Comparison of ENCODE assay signal across 7 cellular contexts in genomic region chr4:87012954-87013308, GRCh38.
DNase-seq lines count a peak whose midpoint lies in the region; ATAC-seq, FAIRE-seq and TF ChIP-seq lines count a peak whose summit lies in the region.
"Not testable (repeated sequence)": the region's sequence is repeated elsewhere in the genome, so short reads cannot be mapped to it uniquely, and the experiment has no call there.

No MANE protein-coding gene starts in this region.

- H3K4me2 ChIP-seq in OCI-LY3 (ENCODE audit: low read length) (peak overlapping the region; percentile 48), HepG2 (ENCODE audit: low read depth, low read length) (peak overlapping the region; percentile 56)

- not testable (repeated sequence) for H3K9me3 Mint-ChIP-seq in Calu3 (ENCODE audit: low read depth, unreplicated experiment); endothelial cell (ENCODE audit: unreplicated experiment); osteocyte (ENCODE audit: unreplicated experiment)

- not testable (repeated sequence) for DNase-seq in Calu3; adrenal gland; endothelial cell (ENCODE audit: low spot score); HepG2 (ENCODE audit: low spot score); osteocyte (ENCODE audit: extremely low spot score, unreplicated experiment)

- H3K9ac ChIP-seq in OCI-LY3 (ENCODE audit: low read length); HepG2 (ENCODE audit: insufficient read depth, low read depth, low read length); subcutaneous abdominal adipose tissue (ENCODE audit: low read length in 5 of 5): not testable (repeated sequence)

- not testable (repeated sequence) for H3K27ac ChIP-seq in OCI-LY3 (ENCODE audit: low read length)
- H3K27ac ChIP-seq in adrenal gland (peak overlapping the region in 3 of 5 donors; percentile 65 to 85 (median 80)), HepG2 (ENCODE audit: extremely low read length, insufficient read depth, low read length) (peak overlapping the region; percentile 39), subcutaneous abdominal adipose tissue (ENCODE audit: low read depth, low read length) (peak overlapping the region; percentile 94)

- not testable (repeated sequence) for TF ChIP-seq EP300 in HepG2 (IDR thresholded peaks at IDR 0.05; ENCODE audit: low read depth in 2 of 2, low read length in 2 of 2); HepG2 (CRISPR knock-in tag; IDR thresholded peaks at IDR 0.05; ENCODE audit: borderline replicate concordance)

- H3K4me1 ChIP-seq in OCI-LY3 (ENCODE audit: low read length) (peaks cover 57% of the 10 kb centered on the region), adrenal gland (replicated peaks in 1 of 2) (peaks cover 63 to 95% of the 10 kb centered on the region in 2 donors), HepG2 (ENCODE audit: insufficient read depth, low read length) (peaks cover 84% of the 10 kb centered on the region), subcutaneous abdominal adipose tissue (ENCODE audit: control insufficient read depth in 5 of 5, insufficient read depth in 5 of 5, low read length in 5 of 5) (peaks cover 7 to 68% (median 63%) of the 10 kb centered on the region in 5 donors)

- H4K20me1 ChIP-seq in OCI-LY3 (ENCODE audit: insufficient read depth, low read length), result peaks cover 64% of the 10 kb centered on the region
- peaks cover 51% of the 10 kb centered on the region for H4K20me1 ChIP-seq in HepG2 (ENCODE audit: insufficient read depth, low read length)

- H3K4me3 Mint-ChIP-seq in Calu3 (ENCODE audit: low read depth, unreplicated experiment), result peak overlapping the region; percentile 36
- H3K4me3 Mint-ChIP-seq in endothelial cell (ENCODE audit: unreplicated experiment), result not testable (repeated sequence)
- H3K4me3 Mint-ChIP-seq in osteocyte (ENCODE audit: unreplicated experiment), result peak overlapping the region; percentile 10

- H3K9me3 ChIP-seq in OCI-LY3 (ENCODE audit: insufficient read depth, low read length); adrenal gland (replicated peaks in 1 of 3); HepG2 (ENCODE audit: low read length); subcutaneous abdominal adipose tissue (ENCODE audit: control insufficient read depth in 5 of 5, low read length in 5 of 5): not testable (repeated sequence)

- not testable (repeated sequence) for TF ChIP-seq POLR2A in adrenal gland (IDR thresholded peaks at IDR 0.05); HepG2 (IDR thresholded peaks at IDR 0.05; ENCODE audit: insufficient read depth in 1 of 2, low read depth in 2 of 2, low read length in 2 of 2)

- H3K79me2 ChIP-seq in OCI-LY3 (ENCODE audit: low read length) (peaks cover 96% of the 10 kb centered on the region), HepG2 (ENCODE audit: insufficient read depth, low read length) (peaks cover 94% of the 10 kb centered on the region)

- H3K4me1 Mint-ChIP-seq in Calu3 (ENCODE audit: low read depth, unreplicated experiment), result peaks cover 27% of the 10 kb centered on the region
- peaks cover 81% of the 10 kb centered on the region for H3K4me1 Mint-ChIP-seq in endothelial cell (ENCODE audit: unreplicated experiment)
- peaks cover 84% of the 10 kb centered on the region for H3K4me1 Mint-ChIP-seq in osteocyte (ENCODE audit: unreplicated experiment)

- POLR2A ChIA-PET in HepG2 (lab: Yijun Ruan, JAX), result interaction anchor here (0.7 to 2.2 kb wide), 2 partner anchors 77 to 102 kb away, joined by 4 to 35 read pairs; partner anchors contain the start of gene AFF1

- not testable (repeated sequence) for TF ChIP-seq CTCF in Calu3 (IDR thresholded peaks at IDR 0.05; ENCODE audit: unreplicated experiment); OCI-LY3 (IDR thresholded peaks at IDR 0.05; ENCODE audit: low read depth, low read length); adrenal gland (IDR thresholded peaks at IDR 0.05); endothelial cell (IDR thresholded peaks at IDR 0.05; ENCODE audit: unreplicated experiment); HepG2 (CRISPR knock-in tag; IDR thresholded peaks at IDR 0.05); osteocyte (IDR thresholded peaks at IDR 0.05)

- not testable (repeated sequence) for H3K27me3 Mint-ChIP-seq in Calu3 (ENCODE audit: unreplicated experiment); endothelial cell (ENCODE audit: unreplicated experiment); osteocyte (ENCODE audit: unreplicated experiment)

- H2AFZ ChIP-seq in OCI-LY3 (ENCODE audit: low read depth, low read length); HepG2 (ENCODE audit: low read length): not testable (repeated sequence)

- not testable (repeated sequence) for H3K36me3 ChIP-seq in OCI-LY3 (replicated peaks; ENCODE audit: low read depth, low read length); adrenal gland (replicated peaks in 1 of 2); HepG2 (replicated peaks in 1 of 2; ENCODE audit: control insufficient read depth in 1 of 2, insufficient read depth in 2 of 2, low read length in 2 of 2); subcutaneous abdominal adipose tissue (ENCODE audit: control insufficient read depth in 5 of 5, insufficient read depth in 5 of 5, low read length in 5 of 5)

- 93 to 96% (median 94%) methylated on average over 5 to 9 of the region's 9 CpGs for WGBS in adrenal gland, 4 donors
- 16% methylated on average over 9 of the region's 9 CpGs for WGBS in HepG2 (ENCODE audit: low lambda C conversion rate)

- peak; percentile 58 for ATAC-seq in HepG2

- not testable (repeated sequence) for FAIRE-seq in HepG2 (lab: Jason Lieb, UNC)

- TF ChIP-seq RAD21 in HepG2 (CRISPR knock-in tag; IDR thresholded peaks at IDR 0.05), result not testable (repeated sequence)

- in situ Hi-C loops in HepG2 (cut with HindIII; ENCODE audit: extremely low pct_ligation_motif_present, low pct_unique_long_range_greater_than_20kb), result not testable (repeated sequence)

- not testable (repeated sequence) for BruUV-seq in Calu3 (replicated peaks; lab: Mats Ljungman, UMichigan); HepG2 (replicated peaks; lab: Mats Ljungman, UMichigan)

- H3K27ac Mint-ChIP-seq in Calu3 (ENCODE audit: unreplicated experiment) (peak overlapping the region; percentile 42), endothelial cell (ENCODE audit: unreplicated experiment) (peak overlapping the region; percentile 97), osteocyte (ENCODE audit: unreplicated experiment) (peak overlapping the region; percentile 96)

- CTCF ChIA-PET in Calu3 (lab: Charles Lee), result interaction anchor here (0.7 to 0.9 kb wide), 4 partner anchors 90 to 1076 kb away, joined by 3 to 4 read pairs (median 4); no protein-coding TSS in a partner anchor
- CTCF ChIA-PET in HepG2 (lab: Yijun Ruan, JAX; ENCODE audit: low intra/inter-chr PET ratio, low total read pairs), result not testable (repeated sequence)

- H3K36me3 Mint-ChIP-seq in Calu3 (ENCODE audit: insufficient read depth, unreplicated experiment); endothelial cell (ENCODE audit: low read depth, unreplicated experiment); osteocyte (ENCODE audit: unreplicated experiment): not testable (repeated sequence)

- peak overlapping the region; percentile 36 for H3K4me3 ChIP-seq in OCI-LY3 (ENCODE audit: low read length)
- H3K4me3 ChIP-seq in adrenal gland; subcutaneous abdominal adipose tissue (ENCODE audit: low read depth in 1 of 5, low read length in 5 of 5): not testable (repeated sequence)
- H3K4me3 ChIP-seq in HepG2 (replicated peaks in 1 of 3; ENCODE audit: insufficient read depth in 1 of 3, low read depth in 2 of 3, low read length in 3 of 3), result peak overlapping the region in 2 of 3 experiments; percentile 7 to 45; a peak in 3 of 6 replicates

- intact Hi-C loops in Calu3 (cut with micrococcal nuclease; ENCODE audit: unreplicated experiment), result loop anchor here (5.0 kb wide), 2 partner anchors 36 to 79 kb away; no protein-coding TSS in a partner anchor
- intact Hi-C loops in adrenal gland (cut with DNase I); HepG2 (cut with micrococcal nuclease; ENCODE audit: unreplicated experiment): not testable (repeated sequence)

- H3K27me3 ChIP-seq in OCI-LY3 (ENCODE audit: low read depth, low read length); adrenal gland; HepG2 (ENCODE audit: control insufficient read depth in 1 of 2, insufficient read depth in 2 of 2, low read length in 2 of 2); subcutaneous abdominal adipose tissue (ENCODE audit: control insufficient read depth in 5 of 5, insufficient read depth in 4 of 5, low read length in 5 of 5): not testable (repeated sequence)

TF ChIP-seq in HepG2, 621 proteins besides CTCF, POLR2A, EP300 and RAD21:
- TF ChIP-seq ZNF770 (CRISPR knock-in tag; IDR thresholded peaks at IDR 0.05) (0 out of 2 replicates have a peak, but pooled peaks have one; percentile 37), HOXA5 (CRISPR knock-in tag; IDR thresholded peaks at IDR 0.05) (0 out of 2 replicates have a peak, but pooled peaks have one; percentile 15)
TF ChIP-seq in HepG2: peak in this region for 2; not testable (repeated sequence) for 619.

Comparison
In these comparisons a context has a peak if more than half of its experiments do, and no peak if none do; other contexts are left out.
1. H3K27ac Mint-ChIP-seq: peak in every context shown above with its lines; median percentile 97 in endothelial cell; 96 in osteocyte; 42 in Calu3.